In genomic region chr17:45129940-45130639, GRCh38 we compare ENCODE assay signal across 1 cellular context.
TF ChIP-seq lines count a peak whose summit lies in the region.

No MANE protein-coding gene starts in this region.

TF ChIP-seq in HepG2, 621 proteins besides CTCF, POLR2A, EP300 and RAD21:
- TF ChIP-seq ZNF720 (CRISPR knock-in tag; IDR thresholded peaks at IDR 0.05) (no peak), CBX5 (CRISPR knock-in tag; IDR thresholded peaks at IDR 0.05; ENCODE audit: borderline replicate concordance) (0 out of 2 replicates have a peak, but pooled peaks have one; percentile 18), TGIF2 (CRISPR knock-in tag; IDR thresholded peaks at IDR 0.05) (0 out of 2 replicates have a peak, but pooled peaks have one; percentile 45), ELF4 (CRISPR knock-in tag; IDR thresholded peaks at IDR 0.05; ENCODE audit: borderline replicate concordance) (no peak), BHLHE40 (IDR thresholded peaks at IDR 0.05; ENCODE audit: low read length) (peak; percentile 54; the same call in 1 of the 2 replicates), FOXC1 (CRISPR knock-in tag; IDR thresholded peaks at IDR 0.05; ENCODE audit: borderline replicate concordance) (peak; percentile 24; the same call in 1 of the 2 replicates), GABPB1 (CRISPR knock-in tag; IDR thresholded peaks at IDR 0.05) (peak; percentile 22; the same call in 1 of the 2 replicates), ZNF605 (CRISPR knock-in tag; IDR thresholded peaks at IDR 0.05) (0 out of 2 replicates have a peak, but pooled peaks have one; percentile 10), FIP1L1 (IDR thresholded peaks at IDR 0.05; ENCODE audit: borderline replicate concordance, insufficient read depth, low read depth, low read length) (no peak), EED (CRISPR knock-in tag; IDR thresholded peaks at IDR 0.05) (peak; percentile 12; the same call in 1 of the 2 replicates), TEAD3 (CRISPR knock-in tag; optimal IDR thresholded peaks at IDR 0.05; ENCODE audit: borderline replicate concordance) (peak; percentile 17), NFYC (CRISPR knock-in tag; IDR thresholded peaks at IDR 0.05) (no peak), UBTF (CRISPR knock-in tag; IDR thresholded peaks at IDR 0.05) (0 out of 2 replicates have a peak, but pooled peaks have one; percentile 4), POGK (CRISPR knock-in tag; conservative IDR thresholded peaks at IDR 0.05) (peak; percentile 78; the same call in 1 of the 2 replicates), HNRNPL (IDR thresholded peaks at IDR 0.05; ENCODE audit: low read depth, low read length) (peak; percentile 78), ZNF280B (CRISPR knock-in tag; IDR thresholded peaks at IDR 0.05; ENCODE audit: borderline replicate concordance) (0 out of 2 replicates have a peak, but pooled peaks have one; percentile 27), ZBTB40 (IDR thresholded peaks at IDR 0.05) (no peak), ZBTB40 (CRISPR knock-in tag; IDR thresholded peaks at IDR 0.05) (0 out of 2 replicates have a peak, but pooled peaks have one; percentile 40), MTA1 (CRISPR knock-in tag; IDR thresholded peaks at IDR 0.05; ENCODE audit: borderline replicate concordance) (0 out of 2 replicates have a peak, but pooled peaks have one; percentile 30), TBX2 (CRISPR knock-in tag; IDR thresholded peaks at IDR 0.05; ENCODE audit: borderline replicate concordance) (peak; percentile 27; the same call in 1 of the 2 replicates), TFAP4 (IDR thresholded peaks at IDR 0.05; ENCODE audit: borderline replicate concordance, low read depth) (peak; percentile 55; the same call in 1 of the 2 replicates), ZEB1 (IDR thresholded peaks at IDR 0.05; ENCODE audit: insufficient replicate concordance, low read depth) (no peak), ZNF121 (CRISPR knock-in tag; IDR thresholded peaks at IDR 0.05) (peak; percentile 51; the same call in 1 of the 2 replicates), ZNF788 (CRISPR knock-in tag; IDR thresholded peaks at IDR 0.05; ENCODE audit: borderline replicate concordance) (0 out of 2 replicates have a peak, but pooled peaks have one; percentile 47), ZNF776 (CRISPR knock-in tag; IDR thresholded peaks at IDR 0.05) (peak; percentile 14; the same call in 1 of the 2 replicates), ZNF496 (CRISPR knock-in tag; IDR thresholded peaks at IDR 0.05; ENCODE audit: insufficient replicate concordance) (no peak)
TF ChIP-seq in HepG2: peak in this region for 19.
